Comparison of ENCODE assay signal across 8 cellular contexts in genomic region chr19:38666662-38667448, GRCh38. TPM values are rescaled to one million over a fixed set of nuclear protein-coding genes. Genes with fewer than 3 reads are reported as not detected.
DNase-seq lines count a peak whose midpoint lies in the region; ATAC-seq and TF ChIP-seq lines count a peak whose summit lies in the region.

No MANE protein-coding gene starts in this region.

- no peaks in the 10 kb centered on the region for H3K9me3 Mint-ChIP-seq in CD8-positive, alpha-beta T cell
- no peaks in the 10 kb centered on the region for H3K9me3 Mint-ChIP-seq in activated CD4-positive, alpha-beta memory T cell treated with anti-CD3 and anti-CD28 coated beads, Interleukin-2, amount 10 ng/mL, durations not matched to agents 7 days and 5 days

- peak; percentile 76 for ATAC-seq in CD8-positive, alpha-beta T cell
- peak; percentile 55 for ATAC-seq in HG03439 (IDR thresholded peaks at IDR 0.05; ENCODE audit: unreplicated experiment)
- no peak for ATAC-seq in HG03457 (IDR thresholded peaks at IDR 0.05; ENCODE audit: unreplicated experiment)

- peaks cover 6% of the 10 kb centered on the region for H3K27me3 ChIP-seq in CD8-positive, alpha-beta T cell (ENCODE audit: insufficient read depth, low read length)
- no peaks in the 10 kb centered on the region for H3K27me3 ChIP-seq in osteoblast (ENCODE audit: insufficient read depth, low read length)

- H3K79me2 ChIP-seq in osteoblast (ENCODE audit: insufficient read depth, low read length), result peaks cover 98% of the 10 kb centered on the region

- peaks cover 77% of the 10 kb centered on the region for H3K4me1 Mint-ChIP-seq in CD8-positive, alpha-beta T cell (ENCODE audit: low read depth)
- H3K4me1 Mint-ChIP-seq in activated CD4-positive, alpha-beta memory T cell treated with anti-CD3 and anti-CD28 coated beads, Interleukin-2, amount 10 ng/mL, durations not matched to agents 7 days and 5 days, result peaks cover 93% of the 10 kb centered on the region

- peaks cover 78% of the 10 kb centered on the region for H3K4me1 ChIP-seq in CD8-positive, alpha-beta T cell (ENCODE audit: insufficient read depth, low read length)
- H3K4me1 ChIP-seq in osteoblast (ENCODE audit: insufficient read depth, low read length), result peaks cover 86% of the 10 kb centered on the region

- peak overlapping the region; percentile 58 for H3K4me2 ChIP-seq in osteoblast (ENCODE audit: insufficient read depth, low read length)

- TF ChIP-seq CTCF in CD8-positive, alpha-beta T cell (IDR thresholded peaks at IDR 0.05), result no peak
- TF ChIP-seq CTCF in fibroblast of pulmonary artery (IDR thresholded peaks at IDR 0.05; ENCODE audit: low read length, missing control alignments) (no peak), osteoblast (IDR thresholded peaks at IDR 0.05; ENCODE audit: extremely low read depth, low read depth, low read length) (no peak)

- H3K36me3 Mint-ChIP-seq in CD8-positive, alpha-beta T cell, result peaks cover 3% of the 10 kb centered on the region
- H3K36me3 Mint-ChIP-seq in activated CD4-positive, alpha-beta memory T cell treated with anti-CD3 and anti-CD28 coated beads, Interleukin-2, amount 10 ng/mL, durations not matched to agents 7 days and 5 days (ENCODE audit: low read depth), result peaks cover 58% of the 10 kb centered on the region

- peaks cover 68% of the 10 kb centered on the region for H4K20me1 ChIP-seq in osteoblast (ENCODE audit: insufficient read depth, low read length)

- H2AFZ ChIP-seq in osteoblast (ENCODE audit: low read length), result no peak overlapping the region

- no peak overlapping the region for H3K4me3 ChIP-seq in CD8-positive, alpha-beta T cell (ENCODE audit: low read depth, low read length)
- H3K4me3 ChIP-seq in fibroblast of pulmonary artery (replicated peaks; ENCODE audit: low read depth, low read length) (no peak overlapping the region), osteoblast (ENCODE audit: insufficient read depth, low read length) (peak overlapping the region; percentile 21)

- H3K9me3 ChIP-seq in CD8-positive, alpha-beta T cell (ENCODE audit: low read length), result no peaks in the 10 kb centered on the region
- no peaks in the 10 kb centered on the region for H3K9me3 ChIP-seq in osteoblast (ENCODE audit: low read depth, low read length)

- peak overlapping the region; percentile 55 for H3K27ac Mint-ChIP-seq in CD8-positive, alpha-beta T cell
- H3K27ac Mint-ChIP-seq in activated CD4-positive, alpha-beta memory T cell treated with anti-CD3 and anti-CD28 coated beads, Interleukin-2, amount 10 ng/mL, durations not matched to agents 7 days and 5 days, result peak overlapping the region; percentile 93

- peak in 2 of 7 experiments; percentile 25 to 42 for DNase-seq in CD8-positive, alpha-beta T cell
- peak; percentile 68 for DNase-seq in activated CD4-positive, alpha-beta memory T cell treated with anti-CD3 and anti-CD28 coated beads, Interleukin-2, amount 10 ng/mL, durations not matched to agents 7 days and 5 days
- DNase-seq in fibroblast of pulmonary artery (ENCODE audit: low read depth) (peak; percentile 85), osteoblast (ENCODE audit: insufficient read length, low spot score, missing footprints) (peak; percentile 80), DMS153 (lab: John Stamatoyannopoulos, UW) (no peak)
- DNase-seq in effector CD8-positive, alpha-beta T cell (lab: John Stamatoyannopoulos, UW), result no peak

- intact Hi-C loops in CD8-positive, alpha-beta T cell (cut with DNase I, micrococcal nuclease), result no loop called here

- H3K27ac ChIP-seq in CD8-positive, alpha-beta T cell (ENCODE audit: low read depth, low read length), result no peak overlapping the region
- peak overlapping the region; percentile 88 for H3K27ac ChIP-seq in osteoblast (ENCODE audit: low read depth, low read length)

- CTCF ChIA-PET in CD8-positive, alpha-beta T cell (lab: Charles Lee), result interaction anchor here (1.5 kb wide), 1 partner anchor 221 kb away, joined by 3 read pairs; no protein-coding TSS in a partner anchor
- CTCF ChIA-PET in activated CD4-positive, alpha-beta memory T cell treated with anti-CD3 and anti-CD28 coated beads, Interleukin-2, amount 10 ng/mL, durations not matched to agents 7 days and 5 days (lab: Charles Lee), result interaction anchor here (0.5 to 1.5 kb wide), 7 partner anchors 15 to 638 kb away, joined by 3 to 6 read pairs (median 3); partner anchors contain the start of genes ACTN4 and FAM98C

- POLR2A ChIA-PET in CD8-positive, alpha-beta T cell (lab: Charles Lee), result interaction anchor here (0.7 to 1.0 kb wide), 3 partner anchors 9 to 175 kb away, joined by 3 to 4 read pairs (median 4); no protein-coding TSS in a partner anchor
- POLR2A ChIA-PET in activated CD4-positive, alpha-beta memory T cell treated with anti-CD3 and anti-CD28 coated beads, Interleukin-2, amount 10 ng/mL, durations not matched to agents 7 days and 5 days (lab: Charles Lee), result interaction anchor here (0.7 to 4.9 kb wide), 5 partner anchors 9 to 48 kb away, joined by 3 to 34 read pairs (median 4); partner anchors contain the start of genes ACTN4 and EIF3K

- H3K36me3 ChIP-seq in CD8-positive, alpha-beta T cell (ENCODE audit: insufficient read depth, low read length), result no peaks in the 10 kb centered on the region
- H3K36me3 ChIP-seq in osteoblast (ENCODE audit: insufficient read depth, low read length), result peaks cover 26% of the 10 kb centered on the region

- peak overlapping the region; percentile 50 for H3K4me3 Mint-ChIP-seq in CD8-positive, alpha-beta T cell
- H3K4me3 Mint-ChIP-seq in activated CD4-positive, alpha-beta memory T cell treated with anti-CD3 and anti-CD28 coated beads, Interleukin-2, amount 10 ng/mL, durations not matched to agents 7 days and 5 days, result peak overlapping the region; percentile 57

- peaks cover 20% of the 10 kb centered on the region for H3K27me3 Mint-ChIP-seq in CD8-positive, alpha-beta T cell (ENCODE audit: low read depth)
- no peaks in the 10 kb centered on the region for H3K27me3 Mint-ChIP-seq in activated CD4-positive, alpha-beta memory T cell treated with anti-CD3 and anti-CD28 coated beads, Interleukin-2, amount 10 ng/mL, durations not matched to agents 7 days and 5 days

RNA-seq across cellular contexts. Expression of gene ACTN4, which starts 19.4 kb away (rescaled TPM):
- total RNA-seq in CD8-positive, alpha-beta T cell, result 100 to 1,000 TPM; 110 to 111 TPM
- 100 to 1,000 TPM; 532 to 534 TPM for total RNA-seq in activated CD4-positive, alpha-beta memory T cell treated with anti-CD3 and anti-CD28 coated beads, Interleukin-2, amount 10 ng/mL, durations not matched to agents 7 days and 5 days
- 204 and 229 TPM in 2 replicates for total RNA-seq in osteoblast

RNA-seq across cellular contexts. Expression of gene EIF3K, which starts 47.9 kb away (rescaled TPM):
- total RNA-seq in CD8-positive, alpha-beta T cell, result 100 to 1,000 TPM; 313 to 315 TPM
- 100 to 1,000 TPM; 297 TPM for total RNA-seq in activated CD4-positive, alpha-beta memory T cell treated with anti-CD3 and anti-CD28 coated beads, Interleukin-2, amount 10 ng/mL, durations not matched to agents 7 days and 5 days
- 210 and 317 TPM in 2 replicates for total RNA-seq in osteoblast

RNA-seq across cellular contexts. Expression of gene MAP4K1, which starts 49.1 kb away (rescaled TPM):
- total RNA-seq in CD8-positive, alpha-beta T cell, result 100 to 1,000 TPM; 135 to 151 TPM
- total RNA-seq in activated CD4-positive, alpha-beta memory T cell treated with anti-CD3 and anti-CD28 coated beads, Interleukin-2, amount 10 ng/mL, durations not matched to agents 7 days and 5 days, result 100 to 1,000 TPM; 374 to 383 TPM
- under 0.01 and 0.72 TPM in 2 replicates for total RNA-seq in osteoblast

Comparison
In these comparisons a context has a peak if more than half of its experiments do, and no peak if none do; other contexts are left out.
1. DNase-seq: peak in activated CD4-positive, alpha-beta memory T cell treated with anti-CD3 and anti-CD28 coated beads, Interleukin-2, amount 10 ng/mL, durations not matched to agents 7 days and 5 days (single experiment), fibroblast of pulmonary artery (single experiment) and osteoblast (single experiment); none in effector CD8-positive, alpha-beta T cell (single experiment) and DMS153 (single experiment).
2. RNA of gene MAP4K1, which starts 49.1 kb away (total RNA-seq): 374 to 383 TPM in activated CD4-positive, alpha-beta memory T cell treated with anti-CD3 and anti-CD28 coated beads, Interleukin-2, amount 10 ng/mL, durations not matched to agents 7 days and 5 days and 135 to 151 TPM in CD8-positive, alpha-beta T cell; under 0.01 to 0.72 TPM in osteoblast; every median in the first group is over 10 times any median in the second.